8 cellular contexts compared by ENCODE assay signal in genomic region chr2:239400000-239400831, GRCh38. TPM values are rescaled to one million over a fixed set of nuclear protein-coding genes. Genes with fewer than 3 reads are reported as not detected.
A peak's percentile ranks its signal among the peaks of the same experiment; 100 is the strongest.
DNase-seq lines count a peak whose midpoint lies in the region; ATAC-seq lines count a peak whose summit lies in the region.

No MANE protein-coding gene starts in this region.

- CTCF ChIA-PET in activated naive CD4-positive, alpha-beta T cell treated with anti-CD3 and anti-CD28 coated beads for 36 hours (lab: Charles Lee), result interaction anchor here (1.0 kb wide), 1 partner anchor 19 kb away, joined by 5 read pairs; no protein-coding TSS in a partner anchor

- peak overlapping the region; percentile 85 for H3K4me3 Mint-ChIP-seq in activated naive CD4-positive, alpha-beta T cell treated with anti-CD3 and anti-CD28 coated beads for 36 hours

- H3K27ac Mint-ChIP-seq in activated naive CD4-positive, alpha-beta T cell treated with anti-CD3 and anti-CD28 coated beads for 36 hours, result peak overlapping the region; percentile 75

- no peaks in the 10 kb centered on the region for H3K27me3 Mint-ChIP-seq in activated naive CD4-positive, alpha-beta T cell treated with anti-CD3 and anti-CD28 coated beads for 36 hours (ENCODE audit: low read depth)

- peaks cover 41% of the 10 kb centered on the region for H3K4me1 Mint-ChIP-seq in activated naive CD4-positive, alpha-beta T cell treated with anti-CD3 and anti-CD28 coated beads for 36 hours (ENCODE audit: low read depth)

- intact Hi-C loops in activated naive CD4-positive, alpha-beta T cell treated with anti-CD3 and anti-CD28 coated beads for 36 hours (cut with micrococcal nuclease), result loop anchor here (2.0 to 5.0 kb wide), 5 partner anchors 73 to 737 kb away; partner anchors contain the start of gene COPS9

- peak overlapping the region; percentile 66 for H3K4me3 ChIP-seq in iPS-18c (ENCODE audit: insufficient read depth, low read depth, low read length)

- peaks cover 11% of the 10 kb centered on the region for H3K36me3 Mint-ChIP-seq in activated naive CD4-positive, alpha-beta T cell treated with anti-CD3 and anti-CD28 coated beads for 36 hours (ENCODE audit: low read depth)

- H3K9me3 ChIP-seq in iPS-18c (ENCODE audit: control insufficient read depth, insufficient read depth, low read length), result no peaks in the 10 kb centered on the region

- DNase-seq in activated naive CD4-positive, alpha-beta T cell treated with anti-CD3 and anti-CD28 coated beads for 36 hours, result peak; percentile 65
- peak; percentile 33 for DNase-seq in stimulated activated CD4-positive, alpha-beta T cell treated with anti-CD3 and anti-CD28 coated beads, Interleukin-4, amount 100 ng/mL, for 1 hour
- DNase-seq in SKM-1 treated with dmso at 0.1 percent for 144 hours (lab: John Stamatoyannopoulos, UW; ENCODE audit: unreplicated experiment), result no peak
- DNase-seq in HT-29 (ENCODE audit: low spot score), result no peak

- ATAC-seq in GM18502 (IDR thresholded peaks at IDR 0.05; ENCODE audit: poor library complexity, unreplicated experiment) (peak; percentile 16), HG03469 (IDR thresholded peaks at IDR 0.05; ENCODE audit: unreplicated experiment) (peak; percentile 0), HG03521 (IDR thresholded peaks at IDR 0.05; ENCODE audit: unreplicated experiment) (no peak)

- H3K9me3 Mint-ChIP-seq in activated naive CD4-positive, alpha-beta T cell treated with anti-CD3 and anti-CD28 coated beads for 36 hours, result no peaks in the 10 kb centered on the region

RNA-seq across cellular contexts. Expression of gene HDAC4, which starts 0.6 kb away (rescaled TPM):
- 10 to 100 TPM; 32.0 to 35.6 TPM for total RNA-seq in activated naive CD4-positive, alpha-beta T cell treated with anti-CD3 and anti-CD28 coated beads for 36 hours
- total RNA-seq in HT-29 (2014; rRNA removed; shearing (Covaris generic)), result 16.0 and 19.9 TPM in 2 replicates

Comparison
In these comparisons a context has a peak if more than half of its experiments do, and no peak if none do; other contexts are left out.
1. DNase-seq: peak in activated naive CD4-positive, alpha-beta T cell treated with anti-CD3 and anti-CD28 coated beads for 36 hours (single experiment) and stimulated activated CD4-positive, alpha-beta T cell treated with anti-CD3 and anti-CD28 coated beads, Interleukin-4, amount 100 ng/mL, for 1 hour (single experiment); none in SKM-1 treated with dmso at 0.1 percent for 144 hours (single experiment) and HT-29 (single experiment).